8 cellular contexts compared by ENCODE assay signal in the genomic region with DNA sequence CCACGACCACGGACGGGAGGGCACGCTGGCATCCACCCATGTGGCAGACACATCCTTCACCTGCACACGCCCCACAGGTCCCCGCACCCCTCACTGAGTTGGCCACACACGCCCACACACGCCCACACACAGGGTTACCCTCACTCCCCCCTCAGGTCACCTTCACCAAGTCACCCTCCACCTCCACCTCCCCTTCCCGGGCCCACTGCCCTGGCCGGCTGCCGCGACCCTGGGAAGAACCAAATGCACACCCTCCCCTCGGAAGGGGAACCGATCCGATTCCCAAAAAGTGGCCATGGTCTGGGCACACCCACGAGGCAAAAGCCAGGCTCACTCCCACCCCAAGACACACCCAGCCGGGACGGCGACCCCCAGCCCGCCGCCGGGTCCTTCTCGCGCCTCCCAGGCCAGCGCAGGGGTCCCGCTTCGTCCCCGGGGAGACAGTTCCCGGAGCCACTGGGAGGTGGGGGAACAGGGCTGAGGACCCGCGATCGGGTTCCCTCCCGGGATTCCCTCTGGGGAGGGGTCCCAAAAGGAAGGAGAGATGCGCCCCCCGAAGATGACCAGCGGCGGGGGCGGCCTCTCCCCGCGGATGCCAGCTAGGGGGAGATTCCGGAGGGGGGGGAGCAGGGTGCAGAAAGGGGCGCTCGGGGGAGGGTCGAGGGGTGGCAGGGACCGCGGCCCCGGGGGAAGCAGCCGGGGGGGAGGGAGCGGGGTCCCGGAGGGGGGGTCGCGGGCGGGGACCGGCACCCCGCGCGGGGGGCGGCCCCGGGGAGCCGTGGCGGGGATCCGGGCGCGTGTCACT. TPM values are rescaled to one million over a fixed set of nuclear protein-coding genes. Genes with fewer than 3 reads are reported as not detected.
A peak's percentile ranks its signal among the peaks of the same experiment; 100 is the strongest.
DNase-seq lines count a peak whose midpoint lies in the region; ATAC-seq, FAIRE-seq and TF ChIP-seq lines count a peak whose summit lies in the region.

No MANE protein-coding gene starts in this region.

- no peak overlapping the region for H3K23ac ChIP-seq in H1 (ENCODE audit: insufficient read length)

- no peak for TF ChIP-seq RAD21 in H1 (IDR thresholded peaks at IDR 0.05 in 1 of 2, conservative IDR thresholded peaks at IDR 0.05 in 1 of 2; ENCODE audit: low read depth in 2 of 2, low read length in 2 of 2)

- no peaks in the 10 kb centered on the region for H3K9me2 ChIP-seq in OCI-LY1 (ENCODE audit: low read depth, low read length)

- TF ChIP-seq CTCF in A673 (conservative IDR thresholded peaks at IDR 0.05; ENCODE audit: low read depth, low read length) (no peak), OCI-LY1 (IDR thresholded peaks at IDR 0.05; ENCODE audit: low read length) (no peak), H1 (IDR thresholded peaks at IDR 0.05; ENCODE audit: control extremely low read depth in 1 of 3, insufficient read depth in 1 of 3, low read depth in 1 of 3, low read length in 3 of 3) (no peak)

- BruUV-seq in A673 (replicated peaks; lab: Mats Ljungman, UMichigan) = no TSS peak

- no peak for TF ChIP-seq EP300 in H1 (IDR thresholded peaks at IDR 0.05; ENCODE audit: borderline replicate concordance in 1 of 2, low read depth in 2 of 2, low read length in 2 of 2)

- H3K4me2 ChIP-seq in OCI-LY1 (ENCODE audit: low read length) (peak overlapping the region; percentile 35), H1 (ENCODE audit: insufficient read depth in 1 of 2, low read depth in 2 of 2, low read length in 2 of 2) (peak overlapping the region; percentile 71 to 77)

- no peak for FAIRE-seq in H1 (lab: Jason Lieb, UNC)

- H3K4me1 ChIP-seq in A673 (ENCODE audit: insufficient read depth, low read length, poor library complexity, severe bottlenecking) (peaks cover 8% of the 10 kb centered on the region), OCI-LY1 (ENCODE audit: insufficient read depth, low read length, severe bottlenecking) (peaks cover 11% of the 10 kb centered on the region), H1 (replicated peaks in 1 of 4; ENCODE audit: control insufficient read depth in 3 of 4, insufficient read depth in 4 of 4, low read length in 3 of 4) (peaks cover 6 to 37% (median 22%) of the 10 kb centered on the region in 4 experiments)

- H3K27me3 ChIP-seq in A673 (replicated peaks; ENCODE audit: insufficient read depth, low read depth, low read length, poor library complexity) (peaks cover 12% of the 10 kb centered on the region), OCI-LY1 (ENCODE audit: insufficient read depth, low read length) (peaks cover 18% of the 10 kb centered on the region; the same call in 1 of the 2 replicates), H1 (replicated peaks in 1 of 4; ENCODE audit: control insufficient read depth in 3 of 4, extremely low read depth in 1 of 4, insufficient read depth in 3 of 4, low read length in 3 of 4) (peaks cover 0 to 20% (median 12%) of the 10 kb centered on the region in 4 experiments; a peak in 4 of 7 replicates)

- DNase-seq in A673 (ENCODE audit: low spot score) (no peak), H1 (ENCODE audit: low read depth in 1 of 2, low spot score in 2 of 2) (no peak), AML-193 (lab: John Stamatoyannopoulos, UW) (no peak), hepatic stellate cell (ENCODE audit: low spot score) (no peak)
- peak; percentile 10 for DNase-seq in natural killer cell treated with Interleukin-12 subunit alpha and Interleukin-12 subunit beta and Interleukin-15 and Interleukin-18, amount 100 ng/mL, for 72 hours (ENCODE audit: low spot score)
- no peak for DNase-seq in stimulated activated CD8-positive, alpha-beta memory T cell treated with anti-CD3 and anti-CD28 coated beads, Interleukin-4, amount 100 ng/mL, for 48 hours

- no peak overlapping the region for H4K5ac ChIP-seq in H1 (ENCODE audit: insufficient read length, low read depth, low read length)

- peaks cover 4% of the 10 kb centered on the region for H3K79me1 ChIP-seq in H1 (ENCODE audit: low read depth, low read length)

- peak overlapping the region; percentile 11; the same call in 1 of the 2 replicates for H2AK5ac ChIP-seq in H1 (ENCODE audit: low read depth, low read length)

- no peaks in the 10 kb centered on the region for H3K9me3 Mint-ChIP-seq in natural killer cell treated with Interleukin-12 subunit alpha and Interleukin-12 subunit beta and Interleukin-15 and Interleukin-18, amount 100 ng/mL, for 72 hours

- H2BK12ac ChIP-seq in H1 (ENCODE audit: low read depth, low read length) = peak overlapping the region; percentile 90; the same call in 1 of the 2 replicates

- no peak for TF ChIP-seq POLR2A in H1 (IDR thresholded peaks at IDR 0.05; ENCODE audit: control extremely low read depth in 1 of 2, low read depth in 2 of 2, low read length in 2 of 2)

- H3K27me3 Mint-ChIP-seq in natural killer cell treated with Interleukin-12 subunit alpha and Interleukin-12 subunit beta and Interleukin-15 and Interleukin-18, amount 100 ng/mL, for 72 hours = peaks cover 43 to 47% of the 10 kb centered on the region in 2 donors

- POLR2A ChIA-PET in A673 (lab: Charles Lee; ENCODE audit: low non-redundant PET) (interaction anchor here (0.6 kb wide), 1 partner anchor 77 kb away, joined by 3 read pairs; no protein-coding TSS in a partner anchor), H1 (lab: Charles Lee; ENCODE audit: partially characterized antibody) (interaction anchor here (0.5 to 4.4 kb wide), 2 partner anchors 105 to 562 kb away, joined by 3 to 30 read pairs; no protein-coding TSS in a partner anchor)

- peak overlapping the region; percentile 71; the same call in 1 of the 2 replicates for H2BK5ac ChIP-seq in H1 (ENCODE audit: low read depth, low read length)

- H3K27ac ChIP-seq in A673 (ENCODE audit: low read depth, low read length, poor library complexity, severe bottlenecking) = no peak overlapping the region
- no peak overlapping the region for H3K27ac ChIP-seq in OCI-LY1 (ENCODE audit: low read depth, low read length, poor library complexity, severe bottlenecking)
- H3K27ac ChIP-seq in H1 (ENCODE audit: low read depth, low read length) = no peak overlapping the region

- intact Hi-C loops in A673 (cut with micrococcal nuclease; ENCODE audit: unreplicated experiment) = no loop called here

- H3K36me3 ChIP-seq in A673 (ENCODE audit: insufficient read depth, low read length, poor library complexity, severe bottlenecking) (no peaks in the 10 kb centered on the region), OCI-LY1 (ENCODE audit: insufficient read depth, low read length) (no peaks in the 10 kb centered on the region), H1 (ENCODE audit: control insufficient read depth in 2 of 4, insufficient read depth in 4 of 4, low read length in 3 of 4) (no peaks in the 10 kb centered on the region)

- peak overlapping the region; percentile 94 for H4K91ac ChIP-seq in H1 (replicated peaks; ENCODE audit: insufficient read length, low read length)

- peak overlapping the region; percentile 41 for H3K4me3 ChIP-seq in A673 (ENCODE audit: low read depth, low read length, poor library complexity, severe bottlenecking)
- H3K4me3 ChIP-seq in OCI-LY1 (ENCODE audit: low read depth, low read length, poor library complexity, severe bottlenecking) = no peak overlapping the region
- H3K4me3 ChIP-seq in H1 (ENCODE audit: extremely low read depth in 1 of 4, insufficient read depth in 2 of 4, low read depth in 3 of 4, low read length in 4 of 4) = peak overlapping the region; percentile 50 to 76 (median 62)

- no peaks in the 10 kb centered on the region for H3K36me3 Mint-ChIP-seq in natural killer cell treated with Interleukin-12 subunit alpha and Interleukin-12 subunit beta and Interleukin-15 and Interleukin-18, amount 100 ng/mL, for 72 hours

- H3K14ac ChIP-seq in H1 (ENCODE audit: insufficient read length) = no peak overlapping the region

- H3K79me2 ChIP-seq in OCI-LY1 (ENCODE audit: insufficient read depth, low read length) (no peaks in the 10 kb centered on the region), H1 (ENCODE audit: control insufficient read depth in 1 of 2, insufficient read depth in 2 of 2, low read length in 2 of 2) (peaks cover 0 to 5% of the 10 kb centered on the region in 2 experiments; a peak in 1 of 4 replicates)

- H3K4me3 Mint-ChIP-seq in natural killer cell treated with Interleukin-12 subunit alpha and Interleukin-12 subunit beta and Interleukin-15 and Interleukin-18, amount 100 ng/mL, for 72 hours = peak overlapping the region; percentile 67

- H3F3A ChIP-seq in OCI-LY1 (ENCODE audit: insufficient read depth, low read length) = no peaks in the 10 kb centered on the region

- H3K4ac ChIP-seq in H1 (replicated peaks; ENCODE audit: insufficient read length, low read depth, low read length) = no peak overlapping the region

- no peaks in the 10 kb centered on the region for H3K9me3 ChIP-seq in A673 (ENCODE audit: low read depth, low read length, poor library complexity, severe bottlenecking)
- no peaks in the 10 kb centered on the region for H3K9me3 ChIP-seq in OCI-LY1 (ENCODE audit: low read length)
- no peaks in the 10 kb centered on the region for H3K9me3 ChIP-seq in H1 (ENCODE audit: insufficient read depth in 2 of 2, low read depth in 1 of 2, low read length in 1 of 2)

- H4K20me1 ChIP-seq in OCI-LY1 (ENCODE audit: insufficient read depth, low read length) (no peaks in the 10 kb centered on the region), H1 (replicated peaks in 1 of 2; ENCODE audit: control insufficient read depth in 1 of 2, insufficient read depth in 2 of 2, low read length in 2 of 2) (peaks cover 13 to 16% of the 10 kb centered on the region in 2 experiments)

- H2BK120ac ChIP-seq in H1 (replicated peaks; ENCODE audit: low read depth, low read length) = no peak overlapping the region

- peaks cover 10 to 15% of the 10 kb centered on the region in 2 donors for H3K4me1 Mint-ChIP-seq in natural killer cell treated with Interleukin-12 subunit alpha and Interleukin-12 subunit beta and Interleukin-15 and Interleukin-18, amount 100 ng/mL, for 72 hours (ENCODE audit: low read depth in 2 of 2)

- no peak for ATAC-seq in natural killer cell treated with Interleukin-12 subunit alpha and Interleukin-12 subunit beta and Interleukin-15 and Interleukin-18, amount 100 ng/mL, for 72 hours
- ATAC-seq in GM21390 (IDR thresholded peaks at IDR 0.05; ENCODE audit: unreplicated experiment) = no peak

- CTCF ChIA-PET in A673 (lab: Charles Lee) = interaction anchor here (0.6 kb wide), 1 partner anchor 189 kb away, joined by 8 read pairs; no protein-coding TSS in a partner anchor
- CTCF ChIA-PET in H1 (lab: Charles Lee; ENCODE audit: partially characterized antibody) = interaction anchor here (3.3 to 27.2 kb wide), 4 partner anchors 105 to 188 kb away, joined by 21 to 1519 read pairs (median 114); no protein-coding TSS in a partner anchor

- no peak overlapping the region for H3K27ac Mint-ChIP-seq in natural killer cell treated with Interleukin-12 subunit alpha and Interleukin-12 subunit beta and Interleukin-15 and Interleukin-18, amount 100 ng/mL, for 72 hours

- H2BK15ac ChIP-seq in H1 (ENCODE audit: low read length) = peak overlapping the region; percentile 88; the same call in 1 of the 2 replicates

- peak overlapping the region; percentile 68 for H4K8ac ChIP-seq in H1 (ENCODE audit: extremely low read depth, insufficient read depth, low read length)

- no peak overlapping the region for H2AFZ ChIP-seq in OCI-LY1 (ENCODE audit: low read length)
- no peak overlapping the region for H2AFZ ChIP-seq in H1 (ENCODE audit: low read length)

- no peak overlapping the region for H3K56ac ChIP-seq in H1 (replicated peaks; ENCODE audit: insufficient read length, low read depth, low read length)

- H3K18ac ChIP-seq in H1 (ENCODE audit: extremely low read depth, low read length) = peak overlapping the region; percentile 75; the same call in 1 of the 2 replicates

- 15% methylated on average over 20 of the region's 64 CpGs; no CpG with 5 or more reads in 1 of the 2 experiments for WGBS in H1 (ENCODE audit: extremely low coverage in 1 of 2, insufficient coverage in 1 of 2, insufficient read length in 1 of 2, insufficient replicate concordance in 2 of 2, low coverage in 1 of 2, low lambda C conversion rate in 2 of 2, missing lambda C conversion rate in 1 of 2), 2 experiments

- H3K9ac ChIP-seq in OCI-LY1 (ENCODE audit: low read length) (no peak overlapping the region), H1 (replicated peaks in 1 of 4; ENCODE audit: extremely low read depth in 1 of 4, low read depth in 3 of 4, low read length in 3 of 4) (peak overlapping the region in 1 of 4 experiments; percentile 56; a peak in 3 of 7 replicates)

- H2BK20ac ChIP-seq in H1 (ENCODE audit: low read length) = peak overlapping the region; percentile 72; the same call in 1 of the 2 replicates

- peaks cover 7% of the 10 kb centered on the region; the same call in 1 of the 2 replicates for H3K23me2 ChIP-seq in H1 (ENCODE audit: low read depth, low read length)

RNA-seq across cellular contexts. Expression of a gene that starts 0.7 kb away (rescaled TPM):
- 7.7 and 11.6 TPM in 2 replicates for total RNA-seq in A673 (2021)
- 26.8 and 27.0 TPM in 2 replicates for total RNA-seq in H1 (2021; fragmentation: NEBNext Ultra II Directional; extraction: Animal tissue kit (Norgen Biotek cat#: 25700))
- polyA plus RNA-seq in H1 (2011; rRNA removed) = 7.0 and 12.7 TPM in 2 replicates
- 8.1 TPM for polyA plus RNA-seq in H1 (2011; cell fraction: cytosol; rRNA removed)
- polyA plus RNA-seq in H1 (2011; cell fraction: nucleus; rRNA removed) = 18.5 TPM
- 17.6 to 28.5 TPM (median 21.8 TPM) in 4 replicates for polyA plus RNA-seq in H1 (2012, experiment 1 of 2)
- 15.0 TPM for polyA plus RNA-seq in H1 (2012, experiment 2 of 2)
- polyA plus RNA-seq in H1 (2013, experiment 1 of 2) = 32.4 TPM
- polyA plus RNA-seq in H1 (2013, experiment 2 of 2) = 33.1 TPM
- 8.2 and 9.3 TPM in 2 replicates for polyA minus RNA-seq in H1 (2011; rRNA and poly(A)+ RNA removed)
- polyA minus RNA-seq in H1 (2011; cell fraction: cytosol; rRNA and poly(A)+ RNA removed) = 15.2 TPM
- polyA minus RNA-seq in H1 (2011; cell fraction: nucleus; rRNA and poly(A)+ RNA removed) = 12.0 TPM
- total RNA-seq in natural killer cell treated with Interleukin-12 subunit alpha and Interleukin-12 subunit beta and Interleukin-15 and Interleukin-18, amount 100 ng/mL, for 72 hours = under 1 TPM in 1 of 2 donors, not detected in 1; 0.11 TPM
